ENCODE assay signal across 8 cellular contexts in the genomic region with DNA sequence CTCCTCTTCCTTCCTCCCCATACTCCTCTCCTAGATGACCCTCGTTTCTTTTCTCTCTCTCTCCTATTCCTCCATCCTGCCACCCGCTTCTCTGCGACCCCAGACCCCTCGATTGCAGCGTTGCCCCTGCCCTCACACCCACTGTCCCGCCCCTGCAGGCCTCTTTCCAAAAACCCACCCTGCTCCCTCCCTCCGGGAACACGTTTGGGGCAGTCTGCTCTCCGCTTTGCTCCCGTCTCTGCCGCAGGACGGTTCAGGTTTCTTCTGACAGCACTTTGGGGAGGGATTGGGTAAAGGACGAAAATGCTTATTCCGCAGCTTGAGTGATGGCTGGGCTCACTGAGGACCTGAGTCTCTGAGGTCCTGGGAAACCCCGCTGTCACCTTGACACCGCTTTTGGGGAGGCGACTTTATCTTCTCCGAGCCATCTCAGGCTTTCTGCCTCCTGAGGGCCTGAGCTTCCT. TPM values are rescaled to one million over a fixed set of nuclear protein-coding genes. Genes with fewer than 3 reads are reported as not detected.
A peak's percentile ranks its signal among the peaks of the same experiment; 100 is the strongest.
DNase-seq lines count a peak whose midpoint lies in the region; ATAC-seq and TF ChIP-seq lines count a peak whose summit lies in the region.

No MANE protein-coding gene starts in this region.

- H3K27ac ChIP-seq in lower lobe of right lung (peak overlapping the region; percentile 95), stomach (peak overlapping the region; percentile 89 to 96 (median 94))

- ATAC-seq in HG02938 (IDR thresholded peaks at IDR 0.05; ENCODE audit: unreplicated experiment) (peak; percentile 29), lower lobe of right lung (peak; percentile 11 to 30), GM18520 (IDR thresholded peaks at IDR 0.05; ENCODE audit: unreplicated experiment) (no peak)

- H3K4me3 Mint-ChIP-seq in dendritic cell treated with granulocyte-macrophage colony-stimulating factor and Interleukin-4, amounts not matched to agents 40 ng/mL and 50 ng/mL, for 4 days, result peak overlapping the region; percentile 99

- no peak for TF ChIP-seq CTCF in lower lobe of right lung (IDR thresholded peaks at IDR 0.05)
- TF ChIP-seq CTCF in stomach (IDR thresholded peaks at IDR 0.05), result no peak

- WGBS in stomach, 5 donors, result 0 to 1% (median 0%) methylated on average over 18 of the region's 18 CpGs

- H3K36me3 ChIP-seq in lower lobe of right lung (no peaks in the 10 kb centered on the region), stomach (peaks cover 0 to 8% (median 0%) of the 10 kb centered on the region in 4 donors)

- intact Hi-C loops in dendritic cell treated with granulocyte-macrophage colony-stimulating factor and Interleukin-4, amounts not matched to agents 40 ng/mL and 50 ng/mL, for 4 days (cut with micrococcal nuclease), result no loop called here
- intact Hi-C loops in lower lobe of right lung (cut with DNase I), result no loop called here
- intact Hi-C loops in stomach (cut with DNase I; ENCODE audit: low total_unique reads), result no loop called here

- H3K4me1 ChIP-seq in lower lobe of right lung (peaks cover 30% of the 10 kb centered on the region), stomach (peaks cover 9 to 51% (median 40%) of the 10 kb centered on the region in 4 donors)

- no peaks in the 10 kb centered on the region for H3K27me3 Mint-ChIP-seq in dendritic cell treated with granulocyte-macrophage colony-stimulating factor and Interleukin-4, amounts not matched to agents 40 ng/mL and 50 ng/mL, for 4 days

- no peaks in the 10 kb centered on the region for H3K9me3 Mint-ChIP-seq in dendritic cell treated with granulocyte-macrophage colony-stimulating factor and Interleukin-4, amounts not matched to agents 40 ng/mL and 50 ng/mL, for 4 days

- H3K27me3 ChIP-seq in lower lobe of right lung (ENCODE audit: low read depth) (no peaks in the 10 kb centered on the region), stomach (no peaks in the 10 kb centered on the region)

- TF ChIP-seq EP300 in stomach (IDR thresholded peaks at IDR 0.05), result no peak

- H3K4me3 ChIP-seq in lower lobe of right lung, result peak overlapping the region; percentile 97
- peak overlapping the region; percentile 74 to 96 (median 90) for H3K4me3 ChIP-seq in stomach

- DNase-seq in DMS 273 (lab: John Stamatoyannopoulos, UW; ENCODE audit: unreplicated experiment) (peak; percentile 65), DMS 273 treated with DMSO at 0.1 percent for 48 hours (lab: John Stamatoyannopoulos, UW) (no peak), T-helper 9 cell (peak; percentile 39), lower lobe of right lung (peak; percentile 48), stomach (no peak)

- no peak for TF ChIP-seq POLR2A in stomach (IDR thresholded peaks at IDR 0.05)

- H3K36me3 Mint-ChIP-seq in dendritic cell treated with granulocyte-macrophage colony-stimulating factor and Interleukin-4, amounts not matched to agents 40 ng/mL and 50 ng/mL, for 4 days (ENCODE audit: low read depth), result peaks cover 29% of the 10 kb centered on the region

- H3K9me3 ChIP-seq in lower lobe of right lung (no peaks in the 10 kb centered on the region), stomach (no peaks in the 10 kb centered on the region)

- peaks cover 27% of the 10 kb centered on the region for H3K4me1 Mint-ChIP-seq in dendritic cell treated with granulocyte-macrophage colony-stimulating factor and Interleukin-4, amounts not matched to agents 40 ng/mL and 50 ng/mL, for 4 days (ENCODE audit: low read depth)

- peak overlapping the region; percentile 94 for H3K27ac Mint-ChIP-seq in dendritic cell treated with granulocyte-macrophage colony-stimulating factor and Interleukin-4, amounts not matched to agents 40 ng/mL and 50 ng/mL, for 4 days

RNA-seq across cellular contexts. Expression of gene NDE1, which starts 0.7 kb away (rescaled TPM):
- 35.3 TPM for total RNA-seq in lower lobe of right lung
- total RNA-seq in stomach, result 100 to 1,000 TPM in 1 of 5 donors, 10 to 100 TPM in 4; 26.2 to 286 (median 28.6) TPM
- polyA plus RNA-seq in stomach, result 10 to 100 TPM in 1 of 3 donors, 1 to 10 TPM in 2; 6.7 to 13.9 (median 8.1) TPM

RNA-seq across cellular contexts. Expression of gene MARF1, which starts 7.8 kb away (rescaled TPM):
- 111 TPM for total RNA-seq in lower lobe of right lung
- total RNA-seq in stomach, result 10 to 100 TPM; 36.9 to 65.3 (median 57.1) TPM
- 10 to 100 TPM; 15.5 to 24.6 (median 16.1) TPM for polyA plus RNA-seq in stomach

Comparison
In these comparisons a context has a peak if more than half of its experiments do, and no peak if none do; other contexts are left out.
1. DNase-seq: peak in DMS 273 (single experiment), T-helper 9 cell (single experiment) and lower lobe of right lung (single experiment); none in DMS 273 treated with DMSO at 0.1 percent for 48 hours (single experiment) and stomach (single experiment).